ENCODE assay signal across 11 cellular contexts in the genomic region with DNA sequence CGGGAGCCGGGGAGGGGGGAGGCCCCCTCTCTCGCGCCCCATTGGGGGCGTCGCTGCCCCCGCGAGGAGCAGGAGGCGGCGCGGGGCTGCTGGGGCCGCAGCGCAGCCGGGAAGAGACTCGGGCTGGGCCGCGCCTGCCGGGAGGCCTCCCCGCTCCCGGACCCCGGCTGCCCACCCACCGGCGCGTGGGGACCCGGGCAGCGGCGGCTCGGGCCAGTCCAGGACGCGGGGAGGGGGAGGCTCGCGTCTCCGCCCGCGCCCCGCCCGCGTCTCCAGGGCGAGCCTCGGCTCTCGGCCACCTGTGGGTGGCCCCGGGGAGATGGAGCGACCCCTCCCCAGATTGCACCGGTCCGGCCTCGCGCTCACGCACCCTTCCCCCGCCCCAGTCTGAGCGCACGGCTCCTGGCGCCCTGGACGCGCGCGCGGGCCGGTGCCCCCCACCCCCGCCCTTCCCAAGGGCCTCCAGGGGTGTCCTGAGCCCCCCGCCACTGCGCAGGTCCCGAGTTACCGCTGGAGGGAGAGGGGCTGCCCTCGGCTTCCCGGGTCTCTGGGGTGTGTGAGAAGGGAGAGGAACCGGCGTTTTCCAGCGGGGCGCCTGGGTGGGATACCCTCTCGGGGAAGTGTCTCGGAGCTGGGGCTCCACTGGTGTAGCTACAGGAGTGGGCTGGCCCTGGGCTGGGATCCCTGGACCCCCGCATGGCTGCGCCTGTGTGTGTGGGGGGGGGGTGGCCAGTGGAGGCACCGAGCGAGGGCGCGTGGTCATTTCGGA. TPM values are rescaled to one million over a fixed set of nuclear protein-coding genes. Genes with fewer than 3 reads are reported as not detected.
DNase-seq lines count a peak whose midpoint lies in the region; ATAC-seq and TF ChIP-seq lines count a peak whose summit lies in the region.
"Had no signal": no experiment of that assay in that cellular context is flagged by ENCODE, and none has a peak within 500 bp of the region (broad histone marks: within the 10 kb centered on the region; RNA-seq: fewer than 3 reads in every experiment).

No MANE protein-coding gene starts in this region.

- DNase-seq in adrenal gland = no peak
- DNase-seq in left ventricle myocardium superior = no peak
- DNase-seq in prostate gland (ENCODE audit: low spot score) = no peak
- DNase-seq in cerebellar nuclear complex (lab: John Stamatoyannopoulos, UW) = no peak
- no peak for DNase-seq in NK-92 (lab: John Stamatoyannopoulos, UW; ENCODE audit: unreplicated experiment)
- no peak for DNase-seq in AG20443 (ENCODE audit: low spot score)
- DNase-seq: activated naive CD4-positive, alpha-beta T cell treated with anti-CD3 and anti-CD28 coated beads for 36 hours; MV-4-11 had no signal

- peak overlapping the region; percentile 100 for H3K4me2 ChIP-seq in BLaER1

- ATAC-seq in left ventricle myocardium superior (peak; percentile 14), GM18511 (IDR thresholded peaks at IDR 0.05; ENCODE audit: unreplicated experiment) (no peak)

- TF ChIP-seq POLR2A in adrenal gland (IDR thresholded peaks at IDR 0.05) (no peak), prostate gland (IDR thresholded peaks at IDR 0.05) (no peak)

- H3K27ac ChIP-seq in BLaER1 = peak overlapping the region; percentile 91
- H3K27ac ChIP-seq in adrenal gland = peak overlapping the region in 4 of 5 donors; percentile 17 to 85 (median 70)
- H3K27ac ChIP-seq in prostate gland = peak overlapping the region; percentile 73 to 77

- TF ChIP-seq CTCF in adrenal gland (IDR thresholded peaks at IDR 0.05) = no peak
- no peak for TF ChIP-seq CTCF in prostate gland (IDR thresholded peaks at IDR 0.05)

- 1 to 20% (median 6%) methylated on average over 11 to 77 of the region's 78 CpGs for WGBS in adrenal gland, 4 donors
- WGBS in prostate gland = 7% methylated on average over 31 of the region's 78 CpGs

- H3K9ac ChIP-seq in BLaER1 = peak overlapping the region; percentile 88

- no peaks in the 10 kb centered on the region for H3K9me3 ChIP-seq in BLaER1
- H3K9me3 ChIP-seq in adrenal gland (replicated peaks in 1 of 3) = no peaks in the 10 kb centered on the region
- H3K9me3 ChIP-seq in prostate gland = no peaks in the 10 kb centered on the region

- H3K36me3 ChIP-seq in BLaER1 = peaks cover 10% of the 10 kb centered on the region; the same call in 1 of the 2 replicates
- no peaks in the 10 kb centered on the region for H3K36me3 ChIP-seq in adrenal gland (replicated peaks in 1 of 2)
- no peaks in the 10 kb centered on the region for H3K36me3 ChIP-seq in prostate gland

- peaks cover 33% of the 10 kb centered on the region for H4K20me1 ChIP-seq in BLaER1

- peak overlapping the region; percentile 94 for H3K4me3 ChIP-seq in BLaER1
- H3K4me3 ChIP-seq in adrenal gland = peak overlapping the region in 2 of 4 donors; percentile 59 to 87
- peak overlapping the region; percentile 70 to 86 for H3K4me3 ChIP-seq in prostate gland

- H3K4me1 ChIP-seq in BLaER1 (peaks cover 56% of the 10 kb centered on the region), adrenal gland (replicated peaks in 1 of 2) (peaks cover 3 to 4% of the 10 kb centered on the region in 2 donors), prostate gland (replicated peaks) (peaks cover 10% of the 10 kb centered on the region)

- H3K27me3 ChIP-seq in BLaER1 = no peaks in the 10 kb centered on the region
- H3K27me3 ChIP-seq in adrenal gland = no peaks in the 10 kb centered on the region
- no peaks in the 10 kb centered on the region for H3K27me3 ChIP-seq in prostate gland (replicated peaks; ENCODE audit: insufficient read depth)

- intact Hi-C loops in adrenal gland (cut with DNase I) = no loop called here
- intact Hi-C loops in left ventricle myocardium superior (cut with micrococcal nuclease) = no loop called here
- intact Hi-C loops in prostate gland (cut with DNase I) = no loop called here

RNA-seq across cellular contexts. Expression of a gene that starts 0.6 kb away (rescaled TPM):
- total RNA-seq in adrenal gland = 10 to 100 TPM; 27.2 to 63.3 (median 50.8) TPM
- 10 to 100 TPM in 2 of 3 donors, 1 to 10 TPM in 1; 3.9 to 72.2 (median 49.7) TPM for polyA plus RNA-seq in adrenal gland
- total RNA-seq in left ventricle myocardium superior = 30.1 TPM
- 10 to 100 TPM; 40.9 to 58.7 TPM for total RNA-seq in prostate gland
- total RNA-seq: CD4-positive, alpha-beta T cell had no signal

RNA-seq across cellular contexts. Expression of a gene that starts 14.1 kb away (rescaled TPM):
- total RNA-seq in adrenal gland = under 1 TPM in 1 of 8 donors, not detected in 7; 0.51 TPM
- polyA plus RNA-seq in adrenal gland = under 1 TPM in 1 of 3 donors, not detected in 2; 0.13 TPM
- not detected for total RNA-seq in left ventricle myocardium superior
- 1 to 10 TPM in 1 of 2 donors, not detected in 1; 1.7 TPM for total RNA-seq in prostate gland
- total RNA-seq: activated naive CD4-positive, alpha-beta T cell treated with anti-CD3 and anti-CD28 coated beads for 36 hours; CD4-positive, alpha-beta T cell had no signal

RNA-seq across cellular contexts. Expression of a gene that starts 33.2 kb away (rescaled TPM):
- total RNA-seq in adrenal gland (100 to 1,000 TPM in 7 of 8 donors, 10 to 100 TPM in 1; 87.4 to 464 (median 176) TPM), left ventricle myocardium superior (24.6 TPM), prostate gland (100 to 1,000 TPM in 1 of 2 donors, 10 to 100 TPM in 1; 69.3 to 241 TPM)
- 100 to 1,000 TPM; 119 to 405 (median 225) TPM for polyA plus RNA-seq in adrenal gland

RNA-seq across cellular contexts. Expression of a gene that starts 41.5 kb away (rescaled TPM):
- under 1 TPM in 3 of 8 donors, not detected in 5; 0.11 to 0.43 (median 0.18) TPM for total RNA-seq in adrenal gland
- under 1 TPM in 2 of 3 donors, not detected in 1; 0.08 to 0.10 TPM for polyA plus RNA-seq in adrenal gland
- not detected for total RNA-seq in left ventricle myocardium superior
- 1 to 10 TPM; 7.3 to 9.3 TPM for total RNA-seq in prostate gland
- total RNA-seq: activated naive CD4-positive, alpha-beta T cell treated with anti-CD3 and anti-CD28 coated beads for 36 hours; CD4-positive, alpha-beta T cell had no signal

RNA-seq across cellular contexts. Expression of a gene that starts 46.4 kb away (rescaled TPM):
- total RNA-seq in adrenal gland (10 to 100 TPM; 28.4 to 76.4 (median 43.1) TPM), left ventricle myocardium superior (24.4 TPM), prostate gland (100 to 1,000 TPM in 1 of 2 donors, 10 to 100 TPM in 1; 70.7 to 109 TPM)
- 10 to 100 TPM in 2 of 3 donors, 1 to 10 TPM in 1; 9.3 to 53.5 (median 51.6) TPM for polyA plus RNA-seq in adrenal gland
